ENCODE assay signal across 20 cellular contexts in genomic region chr17:29107084-29107483, GRCh38.
DNase-seq lines count a peak whose midpoint lies in the region; ATAC-seq, FAIRE-seq and TF ChIP-seq lines count a peak whose summit lies in the region.
"Had no signal": no experiment of that assay in that cellular context is flagged by ENCODE, and none has a peak within 500 bp of the region (broad histone marks: within the 10 kb centered on the region; RNA-seq: fewer than 3 reads in every experiment).

No MANE protein-coding gene starts in this region.

- H3K9me3 ChIP-seq in pancreas: no peaks in the 10 kb centered on the region
- H3K9me3 ChIP-seq: heart right ventricle had no signal

- H3K27me3 Mint-ChIP-seq in dendritic cell treated with granulocyte-macrophage colony-stimulating factor and Interleukin-4, amounts not matched to agents 40 ng/mL and 50 ng/mL, for 4 days: no peaks in the 10 kb centered on the region
- H3K27me3 Mint-ChIP-seq: B cell had no signal

- peaks cover 43 to 50% (median 45%) of the 10 kb centered on the region in 3 donors for H3K4me1 ChIP-seq in pancreas

- peak; percentile 57 to 66 (median 64) for ATAC-seq in pancreas
- ATAC-seq in GM19351 (IDR thresholded peaks at IDR 0.05; ENCODE audit: unreplicated experiment): no peak
- ATAC-seq: activated naive CD4-positive, alpha-beta T cell treated with anti-CD3 and anti-CD28 coated beads, Interleukin-2, amount 50 U/mL, for 72 hours; activated T-cell treated with anti-CD3 and anti-CD28 coated beads, Interleukin-2, amount 50 U/mL, for 72 hours; Panc1 had no signal

- H3K27ac Mint-ChIP-seq in dendritic cell treated with granulocyte-macrophage colony-stimulating factor and Interleukin-4, amounts not matched to agents 40 ng/mL and 50 ng/mL, for 4 days: peak overlapping the region; percentile 48
- H3K27ac Mint-ChIP-seq: activated T-cell treated with anti-CD3 and anti-CD28 coated beads, Interleukin-2, amount 50 U/mL, for 72 hours; B cell had no signal

- H3K9me3 Mint-ChIP-seq in dendritic cell treated with granulocyte-macrophage colony-stimulating factor and Interleukin-4, amounts not matched to agents 40 ng/mL and 50 ng/mL, for 4 days: no peaks in the 10 kb centered on the region
- H3K9me3 Mint-ChIP-seq: activated naive CD4-positive, alpha-beta T cell treated with anti-CD3 and anti-CD28 coated beads, Interleukin-2, amount 50 U/mL, for 72 hours; activated T-cell treated with anti-CD3 and anti-CD28 coated beads, Interleukin-2, amount 50 U/mL, for 72 hours had no signal

- in situ Hi-C loops in KBM-7 (cut with MboI; ENCODE audit: low pct_unique_long_range_greater_than_20kb, low sequenced_read_pairs): loop anchor here (10.0 to 25.0 kb wide), 3 partner anchors 122 to 370 kb away; partner anchors contain the start of genes NEK8, PHF12, TLCD1 and TRAF4

- H3K36me3 ChIP-seq in pancreas: no peaks in the 10 kb centered on the region

- H3K4me3 Mint-ChIP-seq in dendritic cell treated with granulocyte-macrophage colony-stimulating factor and Interleukin-4, amounts not matched to agents 40 ng/mL and 50 ng/mL, for 4 days: no peak overlapping the region
- H3K4me3 Mint-ChIP-seq: activated T-cell treated with anti-CD3 and anti-CD28 coated beads, Interleukin-2, amount 50 U/mL, for 72 hours; B cell had no signal

- H3K27ac ChIP-seq in pancreas: peak overlapping the region; percentile 83 to 96 (median 92)
- H3K27ac ChIP-seq: coronary artery, VCaP had no signal

- intact Hi-C loops in dendritic cell treated with granulocyte-macrophage colony-stimulating factor and Interleukin-4, amounts not matched to agents 40 ng/mL and 50 ng/mL, for 4 days (cut with micrococcal nuclease): no loop called here
- intact Hi-C loops in pancreas (cut with DNase I): no loop called here

- no peaks in the 10 kb centered on the region for H3K27me3 ChIP-seq in pancreas
- H3K27me3 ChIP-seq: heart right ventricle had no signal

- DNase-seq in CD1c-positive myeloid dendritic cell (ENCODE audit: extremely low spot score): peak; percentile 68
- peak; percentile 69 for DNase-seq in KBM-7
- DNase-seq in pancreas: peak; percentile 78 to 92 (median 85)
- no peak for DNase-seq in SW480 (ENCODE audit: low spot score)
- DNase-seq in HuH-7 (ENCODE audit: low spot score): no peak
- DNase-seq: activated CD4-positive, alpha-beta T cell treated with anti-CD3 and anti-CD28 coated beads, Interleukin-2, amount 50 U/mL, for 48 hours; activated T-cell treated with anti-CD3 and anti-CD28 coated beads, Interleukin-2, amount 50 U/mL, for 72 hours; heart right ventricle; NCI-H1436 treated with DMSO at 0.1 percent for 48 hours; NCI-H748 treated with DMSO at 0.1 percent for 48 hours; small intestine; stimulated activated CD4-positive, alpha-beta T cell treated with anti-CD3 and anti-CD28 coated beads, Interleukin-4, amount 100 ng/mL, for 4 hours had no signal

- H3K4me1 Mint-ChIP-seq in dendritic cell treated with granulocyte-macrophage colony-stimulating factor and Interleukin-4, amounts not matched to agents 40 ng/mL and 50 ng/mL, for 4 days (ENCODE audit: low read depth): peaks cover 85% of the 10 kb centered on the region
- H3K4me1 Mint-ChIP-seq: B cell had no signal

- no peak for TF ChIP-seq CTCF in pancreas (IDR thresholded peaks at IDR 0.05)

- no peak for FAIRE-seq in pancreas (lab: Jason Lieb, UNC)
- FAIRE-seq: islet of Langerhans, small intestine had no signal

- 45 to 47% methylated on average over 9 of the region's 9 CpGs for WGBS in pancreas, 2 donors

- no peak overlapping the region for H3K4me3 ChIP-seq in pancreas
- H3K4me3 ChIP-seq: coronary artery, heart right ventricle had no signal

- peaks cover 98% of the 10 kb centered on the region for H3K36me3 Mint-ChIP-seq in dendritic cell treated with granulocyte-macrophage colony-stimulating factor and Interleukin-4, amounts not matched to agents 40 ng/mL and 50 ng/mL, for 4 days (ENCODE audit: low read depth)
- H3K36me3 Mint-ChIP-seq: activated naive CD4-positive, alpha-beta T cell treated with anti-CD3 and anti-CD28 coated beads, Interleukin-2, amount 50 U/mL, for 72 hours had no signal

Comparison
In these comparisons a context has a peak if more than half of its experiments do, and no peak if none do; other contexts are left out.
1. DNase-seq: peak in CD1c-positive myeloid dendritic cell (single experiment), KBM-7 (single experiment) and pancreas (6 of 6); none in SW480 (single experiment) and HuH-7 (single experiment).